Comparison of ENCODE assay signal across 8 cellular contexts in the genomic region with DNA sequence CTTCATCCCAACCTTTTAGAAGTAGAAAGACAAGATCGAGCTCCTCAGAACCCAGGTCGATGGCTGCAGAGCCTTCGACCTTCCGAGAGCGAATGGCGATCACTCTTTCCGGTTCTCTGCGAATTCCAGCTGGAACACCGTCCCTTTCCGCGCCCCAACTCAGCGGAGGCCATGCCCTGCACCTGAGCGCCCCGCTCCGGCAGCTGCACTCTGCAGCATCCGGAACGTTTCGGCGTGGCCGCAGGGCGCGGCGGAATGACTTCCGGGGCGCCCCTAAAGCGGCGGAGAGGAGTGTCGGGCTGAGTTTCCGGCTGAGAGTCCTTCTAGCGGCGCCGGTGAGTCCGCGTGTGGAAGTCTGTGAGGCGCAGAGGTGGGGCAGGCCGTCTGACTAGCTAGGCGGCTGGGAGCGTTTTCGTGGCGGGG. TPM values are rescaled to one million over a fixed set of nuclear protein-coding genes. Genes with fewer than 3 reads are reported as not detected.
DNase-seq lines count a peak whose midpoint lies in the region; ATAC-seq and TF ChIP-seq lines count a peak whose summit lies in the region.
"Not testable (repeated sequence)": the region's sequence is repeated elsewhere in the genome, so short reads cannot be mapped to it uniquely, and the experiment has no call there.

A gene (plus strand): TSS at position 284 of the 423 bp plus-strand sequence. CDS start 4,942 bp downstream, outside the sequence.

- POLR2A ChIA-PET in CD8-positive, alpha-beta memory T cell (lab: Charles Lee); activated naive CD8-positive, alpha-beta T cell treated with anti-CD3 and anti-CD28 coated beads, Interleukin-2, amount 10 ng/mL, durations not matched to agents 7 days and 5 days (lab: Charles Lee): not testable (repeated sequence)

- H3K4me3 ChIP-seq in CD8-positive, alpha-beta memory T cell (ENCODE audit: low read length), result peak within 1 kb of the TSS; percentile 51

- ATAC-seq in GM21367 (IDR thresholded peaks at IDR 0.05; ENCODE audit: unreplicated experiment), result peak; percentile 95
- ATAC-seq in HG03439 (IDR thresholded peaks at IDR 0.05; ENCODE audit: unreplicated experiment), result peak; percentile 98
- ATAC-seq in activated naive CD8-positive, alpha-beta T cell treated with anti-CD3 and anti-CD28 coated beads, Interleukin-2, amount 10 ng/mL, durations not matched to agents 7 days and 5 days (ENCODE audit: low read depth), result peak; percentile 99
- ATAC-seq in foreskin keratinocyte, result peak; percentile 98
- ATAC-seq in natural killer cell, result peak; percentile 99 to 100 (median 99)

- DNase-seq in CD8-positive, alpha-beta memory T cell, result peak; percentile 57 to 84 (median 77)
- DNase-seq in activated naive CD8-positive, alpha-beta T cell treated with anti-CD3 and anti-CD28 coated beads, Interleukin-2, amount 10 ng/mL, durations not matched to agents 7 days and 5 days, result peak; percentile 74
- DNase-seq in foreskin keratinocyte (peak; percentile 31 to 64), natural killer cell (peak; percentile 60)
- DNase-seq in stimulated activated CD8-positive, alpha-beta memory T cell treated with anti-CD3 and anti-CD28 coated beads, Interleukin-15, amount 100 ng/mL, for 1 hour (ENCODE audit: low read depth), result peak; percentile 39

- H3K36me3 Mint-ChIP-seq in CD8-positive, alpha-beta memory T cell; T-helper 1 cell treated with Interleukin-12 subunit alpha and Interleukin-12 subunit beta and Interleukin-4 antibody, amounts not matched to agents 30 μg/mL and 1 μg/mL, for 36 hours (ENCODE audit: low read depth); activated naive CD8-positive, alpha-beta T cell treated with anti-CD3 and anti-CD28 coated beads, Interleukin-2, amount 10 ng/mL, durations not matched to agents 7 days and 5 days; natural killer cell: not testable (repeated sequence)

- H3K27ac ChIP-seq in CD8-positive, alpha-beta memory T cell (ENCODE audit: low read depth, low read length); foreskin keratinocyte: not testable (repeated sequence)

- not testable (repeated sequence) for H3K9me3 ChIP-seq in CD8-positive, alpha-beta memory T cell (ENCODE audit: low read length)

- TF ChIP-seq CTCF in foreskin keratinocyte (conservative IDR thresholded peaks at IDR 0.05), result peak; percentile 40
- not testable (repeated sequence) for TF ChIP-seq CTCF in natural killer cell (IDR thresholded peaks at IDR 0.05)

- H3K4me1 ChIP-seq in CD8-positive, alpha-beta memory T cell (ENCODE audit: insufficient read depth, low read length); foreskin keratinocyte: not testable (repeated sequence)

- H3K27me3 Mint-ChIP-seq in CD8-positive, alpha-beta memory T cell; T-helper 1 cell treated with Interleukin-12 subunit alpha and Interleukin-12 subunit beta and Interleukin-4 antibody, amounts not matched to agents 30 μg/mL and 1 μg/mL, for 36 hours (ENCODE audit: low read depth); activated naive CD8-positive, alpha-beta T cell treated with anti-CD3 and anti-CD28 coated beads, Interleukin-2, amount 10 ng/mL, durations not matched to agents 7 days and 5 days; natural killer cell (ENCODE audit: low read depth in 2 of 2): not testable (repeated sequence)

- peak within 1 kb of the TSS; percentile 93 to 97 (median 95) for H3K4me3 Mint-ChIP-seq in CD8-positive, alpha-beta memory T cell
- peak within 1 kb of the TSS; percentile 92 for H3K4me3 Mint-ChIP-seq in T-helper 1 cell treated with Interleukin-12 subunit alpha and Interleukin-12 subunit beta and Interleukin-4 antibody, amounts not matched to agents 30 μg/mL and 1 μg/mL, for 36 hours
- H3K4me3 Mint-ChIP-seq in activated naive CD8-positive, alpha-beta T cell treated with anti-CD3 and anti-CD28 coated beads, Interleukin-2, amount 10 ng/mL, durations not matched to agents 7 days and 5 days, result peak within 1 kb of the TSS; percentile 92
- peak within 1 kb of the TSS; percentile 98 for H3K4me3 Mint-ChIP-seq in natural killer cell

- H3K27ac Mint-ChIP-seq in CD8-positive, alpha-beta memory T cell, result peak within 1 kb of the TSS; percentile 74 to 98 (median 95)
- H3K27ac Mint-ChIP-seq in T-helper 1 cell treated with Interleukin-12 subunit alpha and Interleukin-12 subunit beta and Interleukin-4 antibody, amounts not matched to agents 30 μg/mL and 1 μg/mL, for 36 hours, result peak within 1 kb of the TSS; percentile 85
- peak within 1 kb of the TSS; percentile 89 for H3K27ac Mint-ChIP-seq in activated naive CD8-positive, alpha-beta T cell treated with anti-CD3 and anti-CD28 coated beads, Interleukin-2, amount 10 ng/mL, durations not matched to agents 7 days and 5 days
- peak within 1 kb of the TSS; percentile 78 to 92 for H3K27ac Mint-ChIP-seq in natural killer cell

- not testable (repeated sequence) for H3K27me3 ChIP-seq in CD8-positive, alpha-beta memory T cell (ENCODE audit: insufficient read depth, low read length, poor library complexity, severe bottlenecking); foreskin keratinocyte

- not testable (repeated sequence) for H3K9me3 Mint-ChIP-seq in CD8-positive, alpha-beta memory T cell; T-helper 1 cell treated with Interleukin-12 subunit alpha and Interleukin-12 subunit beta and Interleukin-4 antibody, amounts not matched to agents 30 μg/mL and 1 μg/mL, for 36 hours; activated naive CD8-positive, alpha-beta T cell treated with anti-CD3 and anti-CD28 coated beads, Interleukin-2, amount 10 ng/mL, durations not matched to agents 7 days and 5 days; natural killer cell

- intact Hi-C loops in natural killer cell (cut with micrococcal nuclease), result not testable (repeated sequence)

- H3K4me1 Mint-ChIP-seq in CD8-positive, alpha-beta memory T cell; T-helper 1 cell treated with Interleukin-12 subunit alpha and Interleukin-12 subunit beta and Interleukin-4 antibody, amounts not matched to agents 30 μg/mL and 1 μg/mL, for 36 hours (ENCODE audit: low read depth); activated naive CD8-positive, alpha-beta T cell treated with anti-CD3 and anti-CD28 coated beads, Interleukin-2, amount 10 ng/mL, durations not matched to agents 7 days and 5 days; natural killer cell: not testable (repeated sequence)

- not testable (repeated sequence) for H3K36me3 ChIP-seq in CD8-positive, alpha-beta memory T cell (ENCODE audit: insufficient read depth, low read length)

- CTCF ChIA-PET in CD8-positive, alpha-beta memory T cell (lab: Charles Lee), result not testable (repeated sequence)

RNA-seq across cellular contexts. Expression of the gene that starts here (rescaled TPM):
- 10 to 100 TPM; 59.7 to 65.4 TPM for total RNA-seq in CD8-positive, alpha-beta memory T cell
- 20.4 TPM for polyA plus RNA-seq in CD8-positive, alpha-beta memory T cell
- 10 to 100 TPM; 33.4 to 33.8 TPM for total RNA-seq in activated naive CD8-positive, alpha-beta T cell treated with anti-CD3 and anti-CD28 coated beads, Interleukin-2, amount 10 ng/mL, durations not matched to agents 7 days and 5 days
- total RNA-seq in foreskin keratinocyte (29.0 and 30.6 TPM in 2 replicates), natural killer cell (10 to 100 TPM; 19.7 to 44.4 (median 35.1) TPM)
- polyA plus RNA-seq in foreskin keratinocyte, result 13.8 and 15.4 TPM in 2 replicates
